8 cellular contexts compared by ENCODE assay signal in genomic region chr6:41682966-41683459, GRCh38. TPM values are rescaled to one million over a fixed set of nuclear protein-coding genes. Genes with fewer than 3 reads are reported as not detected.
DNase-seq lines count a peak whose midpoint lies in the region; ATAC-seq and TF ChIP-seq lines count a peak whose summit lies in the region.

No MANE protein-coding gene starts in this region.

- H3K27me3 Mint-ChIP-seq in endodermal cell (ENCODE audit: insufficient read depth) (peaks cover 11% of the 10 kb centered on the region), natural killer cell (ENCODE audit: low read depth in 2 of 2) (no peaks in the 10 kb centered on the region)

- 41% methylated on average over 12 of the region's 30 CpGs; no CpG with 5 or more reads in 1 of the 2 experiments for WGBS in IMR-90 (ENCODE audit: extremely low coverage in 2 of 2, insufficient read length in 1 of 2), 2 experiments
- WGBS in endodermal cell (ENCODE audit: insufficient coverage in 1 of 2, insufficient read length in 1 of 2), 2 experiments, result 77 to 79% methylated on average over 11 to 30 of the region's 30 CpGs

- H3K9me3 Mint-ChIP-seq in endodermal cell (no peaks in the 10 kb centered on the region), natural killer cell (no peaks in the 10 kb centered on the region)

- no peak overlapping the region for H2BK15ac ChIP-seq in IMR-90 (ENCODE audit: low read depth, low read length)

- intact Hi-C loops in IMR-90 (cut with micrococcal nuclease), result loop anchor here (1.0 to 5.0 kb wide), 8 partner anchors 51 to 611 kb away; partner anchors contain the start of genes NFYA and OARD1
- intact Hi-C loops in natural killer cell (cut with micrococcal nuclease), result loop anchor here (1.0 to 2.0 kb wide), 4 partner anchors 80 to 376 kb away; no protein-coding TSS in a partner anchor

- H2AFZ ChIP-seq in IMR-90 (replicated peaks; ENCODE audit: low read length, poor library complexity), result peak overlapping the region; percentile 93

- H3K4me1 ChIP-seq in IMR-90 (ENCODE audit: control insufficient read depth, insufficient read depth, low read length), result no peaks in the 10 kb centered on the region
- H3K4me1 ChIP-seq in endodermal cell (ENCODE audit: control insufficient read depth, insufficient read depth, low read length), result no peaks in the 10 kb centered on the region

- H3K4me1 Mint-ChIP-seq in endodermal cell, result peaks cover 10% of the 10 kb centered on the region
- peaks cover 0 to 19% of the 10 kb centered on the region in 2 donors for H3K4me1 Mint-ChIP-seq in natural killer cell

- H3K36me3 ChIP-seq in IMR-90 (ENCODE audit: control insufficient read depth, insufficient read depth, low read length) (no peaks in the 10 kb centered on the region), endodermal cell (ENCODE audit: control insufficient read depth, insufficient read depth, low read length) (no peaks in the 10 kb centered on the region)

- no peak for DNase-seq in AG10803 (ENCODE audit: low read depth)
- no peak for DNase-seq in IMR-90
- no peak for DNase-seq in endodermal cell
- no peak for DNase-seq in natural killer cell
- DNase-seq in UCSD-AML1 (lab: John Stamatoyannopoulos, UW; ENCODE audit: unreplicated experiment), result no peak
- DNase-seq in activated effector memory CD4-positive, alpha-beta T cell treated with anti-CD3 and anti-CD28 coated beads, Interleukin-2, amount 50 U/mL, for 16 hours, result no peak

- TF ChIP-seq POLR2A in IMR-90 (IDR thresholded peaks at IDR 0.05; ENCODE audit: low read depth, low read length), result no peak

- 0 out of 4 replicates have a peak overlapping the region, but pooled peaks of 1 of the 2 experiments have one; percentile 45 for H4K8ac ChIP-seq in IMR-90 (ENCODE audit: low read depth in 2 of 2, low read length in 2 of 2)

- no peak overlapping the region; the same call in 1 of the 2 replicates for H3K4ac ChIP-seq in IMR-90 (ENCODE audit: low read depth, low read length)

- H3K23ac ChIP-seq in IMR-90 (ENCODE audit: low read depth, low read length), result no peak overlapping the region

- peak overlapping the region; percentile 40; the same call in 1 of the 2 replicates for H3K4me2 ChIP-seq in IMR-90 (ENCODE audit: low read depth, low read length)

- 0 out of 2 replicates have a peak overlapping the region, but pooled peaks have one; percentile 4 for H4K91ac ChIP-seq in IMR-90 (ENCODE audit: insufficient read depth, low read depth, low read length)

- no peak overlapping the region for H3K18ac ChIP-seq in IMR-90 (ENCODE audit: low read depth, low read length)

- no peak overlapping the region for H2BK20ac ChIP-seq in IMR-90 (ENCODE audit: low read depth, low read length)

- no peaks in the 10 kb centered on the region for H4K20me1 ChIP-seq in IMR-90 (ENCODE audit: insufficient read depth, low read length)

- no TSS peak for BruUV-seq in IMR-90 (replicated peaks; lab: Mats Ljungman, UMichigan)

- H3K36me3 Mint-ChIP-seq in endodermal cell (ENCODE audit: low read depth) (no peaks in the 10 kb centered on the region), natural killer cell (no peaks in the 10 kb centered on the region)

- no peak overlapping the region for H3K56ac ChIP-seq in IMR-90 (ENCODE audit: extremely low read depth, insufficient read depth, low read length)

- H2AK5ac ChIP-seq in IMR-90 (ENCODE audit: low read depth, low read length), result no peak overlapping the region

- peak overlapping the region; percentile 15; the same call in 1 of the 2 replicates for H3K4me3 ChIP-seq in AG10803 (ENCODE audit: low read length)
- no peak overlapping the region for H3K4me3 ChIP-seq in IMR-90 (ENCODE audit: insufficient read depth, low read depth, low read length)
- H3K4me3 ChIP-seq in endodermal cell (ENCODE audit: low read length), result no peak overlapping the region

- POLR2A ChIA-PET in IMR-90 (lab: Charles Lee; ENCODE audit: unreplicated experiment), result no interaction called here

- no peak overlapping the region for H3K27ac ChIP-seq in IMR-90 (ENCODE audit: insufficient read depth, low read length)
- H3K27ac ChIP-seq in endodermal cell (ENCODE audit: low read depth, low read length), result no peak overlapping the region

- in situ Hi-C loops in IMR-90 (cut with MboI; ENCODE audit: low sequenced_read_pairs), result loop anchor here (5.0 kb wide), 2 partner anchors 81 to 316 kb away; no protein-coding TSS in a partner anchor

- TF ChIP-seq CTCF in AG10803 (conservative IDR thresholded peaks at IDR 0.05; ENCODE audit: low read length), result no peak
- no peak for TF ChIP-seq CTCF in IMR-90 (conservative IDR thresholded peaks at IDR 0.05; ENCODE audit: low read depth, low read length)
- no peak for TF ChIP-seq CTCF in endodermal cell (conservative IDR thresholded peaks at IDR 0.05)
- TF ChIP-seq CTCF in natural killer cell (IDR thresholded peaks at IDR 0.05), result no peak

- H3K27ac Mint-ChIP-seq in endodermal cell, result peak overlapping the region; percentile 52
- H3K27ac Mint-ChIP-seq in natural killer cell, result peak overlapping the region; percentile 53 to 87

- no peak overlapping the region for H2BK120ac ChIP-seq in IMR-90 (ENCODE audit: low read depth, low read length)

- no peaks in the 10 kb centered on the region for H3K79me1 ChIP-seq in IMR-90 (ENCODE audit: low read depth in 1 of 2, low read length in 2 of 2)

- H2AK9ac ChIP-seq in IMR-90 (replicated peaks; ENCODE audit: low read depth, low read length, poor library complexity), result peak overlapping the region; percentile 23

- H2BK5ac ChIP-seq in IMR-90 (ENCODE audit: low read depth, low read length, poor library complexity, severe bottlenecking), result no peak overlapping the region

- H4K5ac ChIP-seq in IMR-90 (ENCODE audit: low read depth, low read length), result no peak overlapping the region; the same call in 1 of the 2 replicates

- H3K4me3 Mint-ChIP-seq in endodermal cell, result peak overlapping the region; percentile 43
- H3K4me3 Mint-ChIP-seq in natural killer cell, result peak overlapping the region; percentile 79

- dilution Hi-C loops in IMR-90 (cut with HindIII; ENCODE audit: low sequenced_read_pairs, unreplicated experiment), result no loop called here

- no peak overlapping the region for H3K9ac ChIP-seq in IMR-90 (ENCODE audit: low read depth, low read length)
- no peak overlapping the region for H3K9ac ChIP-seq in endodermal cell (ENCODE audit: extremely low read depth, low read length, poor library complexity, severe bottlenecking)

- CTCF ChIA-PET in IMR-90 (lab: Yijun Ruan, JAX), result interaction anchor here (0.7 to 2.3 kb wide), 4 partner anchors 80 to 318 kb away, joined by 3 to 18 read pairs (median 7); no protein-coding TSS in a partner anchor

- H3K27me3 ChIP-seq in IMR-90 (ENCODE audit: control insufficient read depth, insufficient read depth, low read length) (peaks cover 5% of the 10 kb centered on the region; the same call in 1 of the 2 replicates), endodermal cell (ENCODE audit: control insufficient read depth, insufficient read depth, low read length, poor library complexity, severe bottlenecking) (no peaks in the 10 kb centered on the region)

- no peak overlapping the region for H3K14ac ChIP-seq in IMR-90 (replicated peaks; ENCODE audit: low read depth, low read length)

- no peak; the same call in 1 of the 2 replicates for ATAC-seq in IMR-90 (ENCODE audit: low read depth)
- ATAC-seq in natural killer cell, result peak; percentile 1 to 7 (median 5)
- ATAC-seq in HG03280 (IDR thresholded peaks at IDR 0.05; ENCODE audit: unreplicated experiment), result no peak
- ATAC-seq in GM19324 (IDR thresholded peaks at IDR 0.05; ENCODE audit: low FRiP score, unreplicated experiment), result no peak

- no peak for TF ChIP-seq RAD21 in IMR-90 (IDR thresholded peaks at IDR 0.05; ENCODE audit: low read length)

- no peaks in the 10 kb centered on the region for H3K9me1 ChIP-seq in IMR-90 (ENCODE audit: insufficient read depth, low read length)

- no peaks in the 10 kb centered on the region for H3K9me3 ChIP-seq in IMR-90 (ENCODE audit: control insufficient read depth, insufficient read depth, low read length)
- no peaks in the 10 kb centered on the region for H3K9me3 ChIP-seq in endodermal cell (ENCODE audit: control insufficient read depth, low read length)

TF ChIP-seq in IMR-90, 13 proteins besides CTCF, POLR2A, EP300 and RAD21 (continues in another document):
- TF ChIP-seq BHLHE40 (IDR thresholded peaks at IDR 0.05; ENCODE audit: low read depth, low read length), result no peak
- TF ChIP-seq MAZ (IDR thresholded peaks at IDR 0.05; ENCODE audit: borderline replicate concordance, low read depth, low read length), result no peak
- TF ChIP-seq SMC3 (IDR thresholded peaks at IDR 0.05; ENCODE audit: low read depth, low read length), result no peak
- TF ChIP-seq USF2 (IDR thresholded peaks at IDR 0.05; ENCODE audit: low read depth, low read length), result no peak
- no peak for TF ChIP-seq MAFK (IDR thresholded peaks at IDR 0.05; ENCODE audit: low read depth, low read length)
- TF ChIP-seq RFX5 (IDR thresholded peaks at IDR 0.05; ENCODE audit: low read depth, low read length), result no peak
- no peak for TF ChIP-seq CHD1 (IDR thresholded peaks at IDR 0.05; ENCODE audit: low read depth, low read length)
- no peak for TF ChIP-seq MXI1 (IDR thresholded peaks at IDR 0.05; ENCODE audit: borderline replicate concordance, low read depth, low read length)
- no peak for TF ChIP-seq RCOR1 (IDR thresholded peaks at IDR 0.05; ENCODE audit: insufficient replicate concordance, low read length)
- TF ChIP-seq NFE2L2 (IDR thresholded peaks at IDR 0.05; ENCODE audit: low read depth, low read length), result no peak
- TF ChIP-seq CEBPB (IDR thresholded peaks at IDR 0.05; ENCODE audit: low read depth, low read length), result no peak

RNA-seq across cellular contexts. Expression of gene MDFI, which starts 44.7 kb away (rescaled TPM):
- total RNA-seq in IMR-90 (2012; rRNA removed) (0.18 and 0.28 TPM in 2 replicates), endodermal cell (10 to 100 TPM; 52.7 to 80.0 TPM), natural killer cell (not detected)
- 0.29 and 0.36 TPM in 2 replicates for polyA plus RNA-seq in IMR-90 (2012; rRNA removed)
- 0.21 and 0.36 TPM in 2 replicates for polyA plus RNA-seq in IMR-90 (2012; cell fraction: cytosol; rRNA removed)
- 0.08 and 0.32 TPM in 2 replicates for polyA plus RNA-seq in IMR-90 (2012; cell fraction: nucleus; rRNA removed; ENCODE audit: low replicate concordance)
- 76.9 TPM for polyA plus RNA-seq in endodermal cell (2013, experiment 1 of 2)
- polyA plus RNA-seq in endodermal cell (2013, experiment 2 of 2), result 84.7 TPM

RNA-seq across cellular contexts. Expression of gene TFEB, which starts 52.4 kb away (rescaled TPM):
- total RNA-seq in IMR-90 (2012; rRNA removed), result 4.4 and 4.5 TPM in 2 replicates
- polyA plus RNA-seq in IMR-90 (2012; rRNA removed), result 4.7 and 4.9 TPM in 2 replicates
- 3.7 and 4.9 TPM in 2 replicates for polyA plus RNA-seq in IMR-90 (2012; cell fraction: cytosol; rRNA removed)
- 8.0 and 14.7 TPM in 2 replicates for polyA plus RNA-seq in IMR-90 (2012; cell fraction: nucleus; rRNA removed; ENCODE audit: low replicate concordance)
- under 1 TPM in 1 of 2 donors, not detected in 1; 0.24 TPM for total RNA-seq in endodermal cell
- 1.2 TPM for polyA plus RNA-seq in endodermal cell (2013, experiment 1 of 2)
- 0.99 TPM for polyA plus RNA-seq in endodermal cell (2013, experiment 2 of 2)
- total RNA-seq in natural killer cell, result 10 to 100 TPM; 56.0 to 66.7 (median 66.2) TPM

Comparison
In these comparisons a context has a peak if more than half of its experiments do, and no peak if none do; other contexts are left out.
1. ATAC-seq: peak in natural killer cell (3 of 3); none in IMR-90 (single experiment), HG03280 (single experiment) and GM19324 (single experiment).
2. RNA of gene MDFI, which starts 44.7 kb away (total RNA-seq): 52.7 to 80.0 TPM in endodermal cell; 0.18 to 0.28 TPM in IMR-90 and not detected in natural killer cell; every median in the first group is over 10 times any median in the second.
3. RNA of gene TFEB, which starts 52.4 kb away (total RNA-seq): 56.0 to 66.7 TPM in natural killer cell; 4.4 to 4.5 TPM in IMR-90 and 0.24 TPM in endodermal cell; every median in the first group is over 10 times any median in the second.